ENCODE assay signal across 32 cellular contexts in the genomic region with DNA sequence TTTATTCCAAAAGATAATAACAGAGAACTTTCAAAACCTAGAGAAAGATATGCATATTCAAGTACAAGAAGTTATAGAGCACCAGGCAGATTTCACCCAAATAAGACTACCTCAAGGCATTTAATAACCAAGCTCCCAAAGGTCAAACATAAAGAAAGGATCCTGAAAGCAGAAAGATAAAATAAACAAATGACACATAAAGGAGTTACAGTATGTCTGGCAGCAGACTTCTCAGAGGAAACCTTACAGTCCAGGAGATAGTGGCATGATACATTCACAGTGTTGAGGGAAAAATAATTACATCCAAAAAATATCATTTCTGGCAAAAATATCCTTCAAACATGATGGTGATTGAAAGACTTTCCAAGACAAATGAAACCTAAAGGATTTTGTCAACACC.
"Had no signal": no experiment of that assay in that cellular context is flagged by ENCODE, and none has a peak within 500 bp of the region (broad histone marks: within the 10 kb centered on the region; RNA-seq: fewer than 3 reads in every experiment).

No MANE protein-coding gene starts in this region.

- DNase-seq: effector memory CD4-positive, alpha-beta T cell; heart left ventricle; kidney; left cardiac atrium; left lung; mesenchymal stem cell; mucosa of descending colon; naive B cell; stimulated activated CD4-positive, alpha-beta T cell treated with anti-CD3 and anti-CD28 coated beads, Interleukin-12 subunit alpha, Interleukin-12 subunit beta, amount 100 ng/mL, for 4 hours; stimulated activated CD4-positive, alpha-beta T cell treated with anti-CD3 and anti-CD28 coated beads, Interleukin-1b, Interleukin-23, amount 100 ng/mL, for 48 hours; stimulated activated CD4-positive, alpha-beta T cell treated with anti-CD3 and anti-CD28 coated beads, Interleukin-4, amount 100 ng/mL, for 1 hour; stimulated activated CD8-positive, alpha-beta memory T cell treated with anti-CD3 and anti-CD28 coated beads, Interleukin-4, amount 100 ng/mL, for 48 hours; stimulated activated naive CD4-positive, alpha-beta T cell; stimulated activated naive CD8-positive, alpha-beta T cell treated with anti-CD3 and anti-CD28 coated beads, Interleukin-15, amount 100 ng/mL, for 72 hours; transverse colon; upper lobe of right lung; uterus had no signal

- H3K4me3 Mint-ChIP-seq: dendritic cell treated with granulocyte-macrophage colony-stimulating factor and Interleukin-4, amounts not matched to agents 40 ng/mL and 50 ng/mL, for 4 days; mesothelial cell of epicardium; naive B cell; natural killer cell treated with Interleukin-12 subunit alpha and Interleukin-12 subunit beta and Interleukin-15 and Interleukin-18, amount 100 ng/mL, for 72 hours; neural crest cell; stimulated activated naive CD8-positive, alpha-beta T cell treated with anti-CD3 and anti-CD28 coated beads, Interleukin-15, amount 100 ng/mL, for 72 hours had no signal

- H3K4me1 ChIP-seq: esophagus muscularis mucosa, foreskin keratinocyte, gastroesophageal sphincter, heart left ventricle, left lung, prostate gland, right atrium auricular region, suprapubic skin, transverse colon, upper lobe of right lung, uterus had no signal

- H3K79me2 ChIP-seq: hepatocyte had no signal

- H3K27ac ChIP-seq: esophagus muscularis mucosa, foreskin keratinocyte, gastroesophageal sphincter, heart left ventricle, hepatocyte, left lung, neutrophil, prostate gland, right atrium auricular region, suprapubic skin, transverse colon, upper lobe of right lung, uterus had no signal

- H2AFZ ChIP-seq: hepatocyte had no signal

- H3K36me3 ChIP-seq: esophagus muscularis mucosa, gastroesophageal sphincter, heart left ventricle, left lung, neutrophil, prostate gland, right atrium auricular region, suprapubic skin, transverse colon, upper lobe of right lung, uterus had no signal

- H3K4me2 ChIP-seq: hepatocyte, smooth muscle cell had no signal

- H3K9me3 ChIP-seq: neutrophil, prostate gland, suprapubic skin, upper lobe of right lung, uterus had no signal

- H3K9me3 Mint-ChIP-seq: stimulated activated naive CD8-positive, alpha-beta T cell treated with anti-CD3 and anti-CD28 coated beads, Interleukin-15, amount 100 ng/mL, for 72 hours had no signal

- H3K27me3 ChIP-seq: esophagus muscularis mucosa, foreskin keratinocyte, gastroesophageal sphincter, heart left ventricle, hepatocyte, left lung, neutrophil, right atrium auricular region, suprapubic skin, transverse colon, upper lobe of right lung, uterus had no signal

- H3K4me1 Mint-ChIP-seq: mesothelial cell of epicardium; naive B cell; neural crest cell; stimulated activated naive CD8-positive, alpha-beta T cell treated with anti-CD3 and anti-CD28 coated beads, Interleukin-15, amount 100 ng/mL, for 72 hours had no signal

- H3K27ac Mint-ChIP-seq: dendritic cell treated with granulocyte-macrophage colony-stimulating factor and Interleukin-4, amounts not matched to agents 40 ng/mL and 50 ng/mL, for 4 days; mesothelial cell of epicardium; naive B cell; natural killer cell treated with Interleukin-12 subunit alpha and Interleukin-12 subunit beta and Interleukin-15 and Interleukin-18, amount 100 ng/mL, for 72 hours; stimulated activated naive CD8-positive, alpha-beta T cell treated with anti-CD3 and anti-CD28 coated beads, Interleukin-15, amount 100 ng/mL, for 72 hours had no signal

- ATAC-seq: foreskin keratinocyte; gastroesophageal sphincter; heart left ventricle; left cardiac atrium; left lung; mucosa of descending colon; natural killer cell treated with Interleukin-12 subunit alpha and Interleukin-12 subunit beta and Interleukin-15 and Interleukin-18, amount 100 ng/mL, for 72 hours; sciatic nerve; stimulated activated naive CD8-positive, alpha-beta T cell treated with anti-CD3 and anti-CD28 coated beads, Interleukin-15, amount 100 ng/mL, for 72 hours; upper lobe of right lung had no signal

- H3K27me3 Mint-ChIP-seq: dendritic cell treated with granulocyte-macrophage colony-stimulating factor and Interleukin-4, amounts not matched to agents 40 ng/mL and 50 ng/mL, for 4 days; naive B cell; natural killer cell treated with Interleukin-12 subunit alpha and Interleukin-12 subunit beta and Interleukin-15 and Interleukin-18, amount 100 ng/mL, for 72 hours; stimulated activated naive CD8-positive, alpha-beta T cell treated with anti-CD3 and anti-CD28 coated beads, Interleukin-15, amount 100 ng/mL, for 72 hours had no signal

- H3K4me3 ChIP-seq: esophagus muscularis mucosa, gastroesophageal sphincter, heart left ventricle, hepatocyte, left lung, mucosa of descending colon, prostate gland, right atrium auricular region, smooth muscle cell, suprapubic skin, transverse colon, upper lobe of right lung, uterus had no signal

- H3K36me3 Mint-ChIP-seq: mesothelial cell of epicardium; naive B cell; natural killer cell treated with Interleukin-12 subunit alpha and Interleukin-12 subunit beta and Interleukin-15 and Interleukin-18, amount 100 ng/mL, for 72 hours had no signal

- FAIRE-seq: endothelial cell of umbilical vein, kidney had no signal
